1 cellular context compared by ENCODE assay signal in the genomic region with DNA sequence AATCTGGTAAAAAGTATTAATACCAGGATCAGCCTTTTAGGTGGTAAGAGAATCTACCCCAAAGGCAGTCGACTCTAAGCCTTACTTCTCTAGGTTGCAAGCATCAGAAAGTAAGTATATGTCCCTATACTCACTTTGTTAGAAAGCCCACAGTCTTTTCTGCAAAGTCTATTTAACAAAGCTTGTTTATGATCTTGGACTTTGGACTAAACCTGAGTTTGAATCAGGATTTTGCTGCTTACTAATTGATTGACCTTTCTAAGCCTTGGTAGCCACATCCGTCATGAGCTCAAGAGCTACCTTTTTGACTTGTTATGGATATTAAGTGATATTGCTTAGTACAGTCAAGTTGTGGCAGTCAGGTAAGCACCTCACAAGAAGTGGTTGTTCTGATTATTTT.
A peak's percentile ranks its signal among the peaks of the same experiment; 100 is the strongest.
TF ChIP-seq lines count a peak whose summit lies in the region.

No MANE protein-coding gene starts in this region.

TF ChIP-seq in HepG2, 621 proteins besides CTCF, POLR2A, EP300 and RAD21 (continued from another document and continues in another):
- TF ChIP-seq ZNF280D (CRISPR knock-in tag; IDR thresholded peaks at IDR 0.05) (no peak), ZNF577 (CRISPR knock-in tag; IDR thresholded peaks at IDR 0.05; ENCODE audit: borderline replicate concordance, low read depth) (no peak), ZNF780A (CRISPR knock-in tag; IDR thresholded peaks at IDR 0.05) (no peak), KDM2A (CRISPR knock-in tag; IDR thresholded peaks at IDR 0.05; ENCODE audit: borderline replicate concordance, low read depth) (no peak), HNF4G (IDR thresholded peaks at IDR 0.05; ENCODE audit: borderline replicate concordance, low read depth, low read length) (0 out of 2 replicates have a peak, but pooled peaks have one; percentile 47), HNF4G (CRISPR knock-in tag; IDR thresholded peaks at IDR 0.05; ENCODE audit: borderline replicate concordance, low read depth) (no peak), ZNF772 (CRISPR knock-in tag; IDR thresholded peaks at IDR 0.05) (no peak), ZNF138 (CRISPR knock-in tag; IDR thresholded peaks at IDR 0.05; ENCODE audit: low read depth) (no peak), MLX (CRISPR knock-in tag; IDR thresholded peaks at IDR 0.05) (no peak), MYPOP (CRISPR knock-in tag; IDR thresholded peaks at IDR 0.05) (no peak), CENPT (CRISPR knock-in tag; IDR thresholded peaks at IDR 0.05; ENCODE audit: low read depth) (no peak), ZNF558 (CRISPR knock-in tag; IDR thresholded peaks at IDR 0.05; ENCODE audit: borderline replicate concordance) (no peak), YEATS2 (CRISPR knock-in tag; IDR thresholded peaks at IDR 0.05; ENCODE audit: borderline replicate concordance) (no peak; the same call in 1 of the 2 replicates), ZBTB40 (IDR thresholded peaks at IDR 0.05) (no peak), ZBTB40 (CRISPR knock-in tag; IDR thresholded peaks at IDR 0.05) (no peak), SMARCC2 (IDR thresholded peaks at IDR 0.05) (no peak), ZNF512 (CRISPR knock-in tag; IDR thresholded peaks at IDR 0.05) (no peak), ZNF549 (CRISPR knock-in tag; IDR thresholded peaks at IDR 0.05) (no peak)
- TF ChIP-seq, protein P1, sequence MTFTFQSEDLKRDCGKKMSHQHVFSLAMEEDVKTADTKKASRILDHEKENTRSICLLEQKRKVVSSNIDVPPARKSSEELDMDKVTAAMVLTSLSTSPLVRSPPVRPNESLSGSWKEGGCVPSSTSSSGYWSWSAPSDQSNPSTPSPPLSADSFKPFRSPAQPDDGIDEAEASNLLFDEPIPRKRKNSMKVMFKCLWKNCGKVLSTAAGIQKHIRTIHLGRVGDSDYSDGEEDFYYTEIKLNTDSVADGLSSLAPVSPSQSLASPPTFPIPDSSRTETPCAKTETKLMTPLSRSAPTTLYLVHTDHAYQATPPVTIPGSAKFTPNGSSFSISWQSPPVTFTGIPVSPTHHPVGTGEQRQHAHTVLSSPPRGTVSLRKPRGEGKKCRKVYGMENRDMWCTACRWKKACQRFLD (CRISPR knock-in tag; IDR thresholded peaks at IDR 0.05; ENCODE audit: borderline replicate concordance) = no peak
- TF ChIP-seq, protein P2, sequence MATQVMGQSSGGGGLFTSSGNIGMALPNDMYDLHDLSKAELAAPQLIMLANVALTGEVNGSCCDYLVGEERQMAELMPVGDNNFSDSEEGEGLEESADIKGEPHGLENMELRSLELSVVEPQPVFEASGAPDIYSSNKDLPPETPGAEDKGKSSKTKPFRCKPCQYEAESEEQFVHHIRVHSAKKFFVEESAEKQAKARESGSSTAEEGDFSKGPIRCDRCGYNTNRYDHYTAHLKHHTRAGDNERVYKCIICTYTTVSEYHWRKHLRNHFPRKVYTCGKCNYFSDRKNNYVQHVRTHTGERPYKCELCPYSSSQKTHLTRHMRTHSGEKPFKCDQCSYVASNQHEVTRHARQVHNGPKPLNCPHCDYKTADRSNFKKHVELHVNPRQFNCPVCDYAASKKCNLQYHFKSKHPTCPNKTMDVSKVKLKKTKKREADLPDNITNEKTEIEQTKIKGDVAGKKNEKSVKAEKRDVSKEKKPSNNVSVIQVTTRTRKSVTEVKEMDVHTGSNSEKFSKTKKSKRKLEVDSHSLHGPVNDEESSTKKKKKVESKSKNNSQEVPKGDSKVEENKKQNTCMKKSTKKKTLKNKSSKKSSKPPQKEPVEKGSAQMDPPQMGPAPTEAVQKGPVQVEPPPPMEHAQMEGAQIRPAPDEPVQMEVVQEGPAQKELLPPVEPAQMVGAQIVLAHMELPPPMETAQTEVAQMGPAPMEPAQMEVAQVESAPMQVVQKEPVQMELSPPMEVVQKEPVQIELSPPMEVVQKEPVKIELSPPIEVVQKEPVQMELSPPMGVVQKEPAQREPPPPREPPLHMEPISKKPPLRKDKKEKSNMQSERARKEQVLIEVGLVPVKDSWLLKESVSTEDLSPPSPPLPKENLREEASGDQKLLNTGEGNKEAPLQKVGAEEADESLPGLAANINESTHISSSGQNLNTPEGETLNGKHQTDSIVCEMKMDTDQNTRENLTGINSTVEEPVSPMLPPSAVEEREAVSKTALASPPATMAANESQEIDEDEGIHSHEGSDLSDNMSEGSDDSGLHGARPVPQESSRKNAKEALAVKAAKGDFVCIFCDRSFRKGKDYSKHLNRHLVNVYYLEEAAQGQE (IDR thresholded peaks at IDR 0.05; ENCODE audit: borderline replicate concordance in 1 of 2, low read depth in 1 of 2, low read length in 2 of 2) = no peak
